ENCODE assay signal across 8 cellular contexts in genomic region chr1:158117854-158118691, GRCh38.
DNase-seq lines count a peak whose midpoint lies in the region; ATAC-seq and TF ChIP-seq lines count a peak whose summit lies in the region.

No MANE protein-coding gene starts in this region.

- peaks cover 15% of the 10 kb centered on the region for H3K4me1 ChIP-seq in body of pancreas

- no peaks in the 10 kb centered on the region for H3K9me3 ChIP-seq in body of pancreas

- no peak overlapping the region for H3K4me3 ChIP-seq in body of pancreas

- ATAC-seq in body of pancreas = peak; percentile 45
- no peak for ATAC-seq in HG03354 (IDR thresholded peaks at IDR 0.05; ENCODE audit: poor library complexity, severe bottlenecking, unreplicated experiment)
- no peak for ATAC-seq in HG02970 (IDR thresholded peaks at IDR 0.05; ENCODE audit: low FRiP score, unreplicated experiment)

- peaks cover 0 to 5% of the 10 kb centered on the region in 2 donors for H3K27me3 ChIP-seq in body of pancreas

- H3K27ac ChIP-seq in body of pancreas = no peak overlapping the region

- 7 to 8% methylated on average over 22 of the region's 22 CpGs for WGBS in body of pancreas, 2 donors

- TF ChIP-seq CTCF in body of pancreas (IDR thresholded peaks at IDR 0.05) = peak in 6 of 7 experiments; percentile 27 to 51 (median 40)

- H3K36me3 ChIP-seq in body of pancreas (replicated peaks in 1 of 2; ENCODE audit: insufficient read depth in 1 of 2, low read depth in 2 of 2) = no peaks in the 10 kb centered on the region

- no peak for TF ChIP-seq POLR2A in body of pancreas (IDR thresholded peaks at IDR 0.05)

- intact Hi-C loops in body of pancreas (cut with DNase I) = no loop called here

- DNase-seq in AG20443 (ENCODE audit: low spot score) = peak; percentile 75
- DNase-seq in HCEC 1CT = peak; percentile 51
- peak; percentile 78 for DNase-seq in SKM-1 treated with dmso at 0.1 percent for 144 hours (lab: John Stamatoyannopoulos, UW; ENCODE audit: unreplicated experiment)
- peak; percentile 31 to 61 (median 45) for DNase-seq in body of pancreas
- DNase-seq in iris pigment epithelial cell (ENCODE audit: low read depth) = peak; percentile 34
- peak; percentile 51 for DNase-seq in stimulated activated CD4-positive, alpha-beta T cell treated with anti-CD3 and anti-CD28 coated beads, Interleukin-4, amount 100 ng/mL, for 1 hour
